Comparison of ENCODE assay signal across 18 cellular contexts in genomic region chr5:65695896-65696295, GRCh38.
"Had no signal": no experiment of that assay in that cellular context is flagged by ENCODE, and none has a peak within 500 bp of the region (broad histone marks: within the 10 kb centered on the region; RNA-seq: fewer than 3 reads in every experiment).

No MANE protein-coding gene starts in this region.

- FAIRE-seq: endothelial cell of umbilical vein had no signal

- ATAC-seq: left cardiac atrium; lower lobe of right lung; naive thymus-derived CD4-positive, alpha-beta T cell; T-cell had no signal

- H3K4me3 ChIP-seq: cardiac muscle cell, colonic mucosa, gastrocnemius medialis, hepatocyte, lower lobe of right lung, stomach, tibial artery, uterus had no signal

- H3K4me1 ChIP-seq: colonic mucosa, lower lobe of right lung, uterus had no signal

- H3K36me3 ChIP-seq: cardiac muscle cell, colonic mucosa, uterus, WERI-Rb-1 had no signal

- H3K9me3 ChIP-seq: colonic mucosa, gastrocnemius medialis, lower lobe of right lung, stomach, tibial artery, uterus had no signal

- H3K27me3 ChIP-seq: cardiac muscle cell, colonic mucosa, gastrocnemius medialis, hepatocyte, stomach, tibial artery, uterus had no signal

- DNase-seq: activated CD4-positive, alpha-beta T cell treated with anti-CD3 and anti-CD28 coated beads for 4 hours; activated naive CD4-positive, alpha-beta T cell; colonic mucosa; effector CD4-positive, alpha-beta T cell; gastrocnemius medialis; left cardiac atrium; lower lobe of right lung; naive thymus-derived CD4-positive, alpha-beta T cell; occipital lobe; stimulated activated CD4-positive, alpha-beta T cell treated with anti-CD3 and anti-CD28 coated beads, Interleukin-4, amount 100 ng/mL, for 24 hours; stomach; T-cell; tibial artery; uterus; WERI-Rb-1 had no signal

- H2AFZ ChIP-seq: hepatocyte had no signal

- H3K27ac ChIP-seq: cardiac muscle cell, colonic mucosa, gastrocnemius medialis, hepatocyte, lower lobe of right lung, stomach, WERI-Rb-1 had no signal

- H3K4me2 ChIP-seq: hepatocyte had no signal

- H3K79me2 ChIP-seq: hepatocyte had no signal
